1 cellular context compared by ENCODE assay signal in genomic region chr2:96760986-96761832, GRCh38.
A peak's percentile ranks its signal among the peaks of the same experiment; 100 is the strongest.
TF ChIP-seq lines count a peak whose summit lies in the region.

No MANE protein-coding gene starts in this region.

TF ChIP-seq in HepG2, 621 proteins besides CTCF, POLR2A, EP300 and RAD21 (continued from another document and continues in another):
- TF ChIP-seq ZNF75D (CRISPR knock-in tag; IDR thresholded peaks at IDR 0.05; ENCODE audit: borderline replicate concordance) (no peak), FOXA3 (CRISPR knock-in tag; IDR thresholded peaks at IDR 0.05) (no peak), SP140L (CRISPR knock-in tag; IDR thresholded peaks at IDR 0.05; ENCODE audit: borderline replicate concordance) (no peak), ZNF616 (CRISPR knock-in tag; IDR thresholded peaks at IDR 0.05; ENCODE audit: low read depth) (peak; percentile 82; the same call in 1 of the 2 replicates), RORA (CRISPR knock-in tag; IDR thresholded peaks at IDR 0.05) (no peak), ZFP36L1 (CRISPR knock-in tag; IDR thresholded peaks at IDR 0.05) (no peak), SALL2 (CRISPR knock-in tag; IDR thresholded peaks at IDR 0.05) (peak; percentile 79), POLR2G (IDR thresholded peaks at IDR 0.05; ENCODE audit: low read depth, low read length) (no peak), FOXK2 (IDR thresholded peaks at IDR 0.05) (no peak), ZNF276 (CRISPR knock-in tag; IDR thresholded peaks at IDR 0.05; ENCODE audit: low read depth) (no peak; the same call in 1 of the 2 replicates), KAT7 (CRISPR knock-in tag; IDR thresholded peaks at IDR 0.05; ENCODE audit: borderline replicate concordance) (no peak; the same call in 1 of the 2 replicates), ZNF777 (CRISPR knock-in tag; IDR thresholded peaks at IDR 0.05) (peak; percentile 92), ZNF101 (CRISPR knock-in tag; IDR thresholded peaks at IDR 0.05; ENCODE audit: borderline replicate concordance, low read depth) (no peak), ZNF563 (CRISPR knock-in tag; IDR thresholded peaks at IDR 0.05) (no peak), KDM2A (CRISPR knock-in tag; IDR thresholded peaks at IDR 0.05; ENCODE audit: borderline replicate concordance, low read depth) (0 out of 2 replicates have a peak, but pooled peaks have one; percentile 43), FOSL1 (CRISPR knock-in tag; IDR thresholded peaks at IDR 0.05; ENCODE audit: borderline replicate concordance) (no peak), ZFX (CRISPR knock-in tag; IDR thresholded peaks at IDR 0.05; ENCODE audit: low read depth) (peak; percentile 70), ZGPAT (CRISPR knock-in tag; IDR thresholded peaks at IDR 0.05) (no peak), ZNF446 (CRISPR knock-in tag; IDR thresholded peaks at IDR 0.05) (no peak), ZNF251 (CRISPR knock-in tag; IDR thresholded peaks at IDR 0.05) (no peak), BCLAF1 (IDR thresholded peaks at IDR 0.05) (no peak), ZNF839 (CRISPR knock-in tag; IDR thresholded peaks at IDR 0.05; ENCODE audit: borderline replicate concordance) (peak; percentile 79; the same call in 1 of the 2 replicates), NCOA2 (CRISPR knock-in tag; IDR thresholded peaks at IDR 0.05) (0 out of 2 replicates have a peak, but pooled peaks have one; percentile 22), NFRKB (IDR thresholded peaks at IDR 0.05) (no peak), ZNF224 (CRISPR knock-in tag; IDR thresholded peaks at IDR 0.05) (no peak), MYPOP (CRISPR knock-in tag; IDR thresholded peaks at IDR 0.05) (no peak), BRCA1 (CRISPR knock-in tag; IDR thresholded peaks at IDR 0.05) (0 out of 2 replicates have a peak, but pooled peaks have one; percentile 28), POGZ (CRISPR knock-in tag; IDR thresholded peaks at IDR 0.05) (0 out of 2 replicates have a peak, but pooled peaks have one; percentile 42), CHCHD3 (CRISPR knock-in tag; IDR thresholded peaks at IDR 0.05) (no peak; the same call in 1 of the 2 replicates), ZNF136 (CRISPR knock-in tag; IDR thresholded peaks at IDR 0.05; ENCODE audit: low read depth) (no peak), PAX8 (CRISPR knock-in tag; IDR thresholded peaks at IDR 0.05; ENCODE audit: borderline replicate concordance) (peak; percentile 57; the same call in 1 of the 2 replicates), ZBTB7B (CRISPR knock-in tag; IDR thresholded peaks at IDR 0.05) (0 out of 2 replicates have a peak, but pooled peaks have one; percentile 68), ZNF589 (CRISPR knock-in tag; conservative IDR thresholded peaks at IDR 0.05) (no peak; the same call in 1 of the 2 replicates), ETV5 (CRISPR knock-in tag; IDR thresholded peaks at IDR 0.05; ENCODE audit: borderline replicate concordance) (0 out of 2 replicates have a peak, but pooled peaks have one; percentile 45), ZKSCAN8 (CRISPR knock-in tag; IDR thresholded peaks at IDR 0.05; ENCODE audit: borderline replicate concordance) (no peak), THAP11 (CRISPR knock-in tag; IDR thresholded peaks at IDR 0.05) (peak; percentile 21; the same call in 1 of the 2 replicates), REL (CRISPR knock-in tag; conservative IDR thresholded peaks at IDR 0.05) (0 out of 2 replicates have a peak, but pooled peaks have one; percentile 58), ZNF234 (CRISPR knock-in tag; conservative IDR thresholded peaks at IDR 0.05) (no peak), ATF3 (CRISPR knock-in tag; IDR thresholded peaks at IDR 0.05) (no peak), ZNF260 (CRISPR knock-in tag; IDR thresholded peaks at IDR 0.05; ENCODE audit: borderline replicate concordance, low read depth) (no peak)
- TF ChIP-seq, protein P1, sequence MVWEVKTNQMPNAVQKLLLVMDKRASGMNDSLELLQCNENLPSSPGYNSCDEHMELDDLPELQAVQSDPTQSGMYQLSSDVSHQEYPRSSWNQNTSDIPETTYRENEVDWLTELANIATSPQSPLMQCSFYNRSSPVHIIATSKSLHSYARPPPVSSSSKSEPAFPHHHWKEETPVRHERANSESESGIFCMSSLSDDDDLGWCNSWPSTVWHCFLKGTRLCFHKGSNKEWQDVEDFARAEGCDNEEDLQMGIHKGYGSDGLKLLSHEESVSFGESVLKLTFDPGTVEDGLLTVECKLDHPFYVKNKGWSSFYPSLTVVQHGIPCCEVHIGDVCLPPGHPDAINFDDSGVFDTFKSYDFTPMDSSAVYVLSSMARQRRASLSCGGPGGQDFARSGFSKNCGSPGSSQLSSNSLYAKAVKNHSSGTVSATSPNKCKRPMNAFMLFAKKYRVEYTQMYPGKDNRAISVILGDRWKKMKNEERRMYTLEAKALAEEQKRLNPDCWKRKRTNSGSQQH (CRISPR knock-in tag; IDR thresholded peaks at IDR 0.05; ENCODE audit: low read depth), result no peak
- TF ChIP-seq, protein P2, sequence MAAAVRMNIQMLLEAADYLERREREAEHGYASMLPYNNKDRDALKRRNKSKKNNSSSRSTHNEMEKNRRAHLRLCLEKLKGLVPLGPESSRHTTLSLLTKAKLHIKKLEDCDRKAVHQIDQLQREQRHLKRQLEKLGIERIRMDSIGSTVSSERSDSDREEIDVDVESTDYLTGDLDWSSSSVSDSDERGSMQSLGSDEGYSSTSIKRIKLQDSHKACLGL (CRISPR knock-in tag; IDR thresholded peaks at IDR 0.05), result peak; percentile 76; the same call in 1 of the 2 replicates
- TF ChIP-seq, protein P3, sequence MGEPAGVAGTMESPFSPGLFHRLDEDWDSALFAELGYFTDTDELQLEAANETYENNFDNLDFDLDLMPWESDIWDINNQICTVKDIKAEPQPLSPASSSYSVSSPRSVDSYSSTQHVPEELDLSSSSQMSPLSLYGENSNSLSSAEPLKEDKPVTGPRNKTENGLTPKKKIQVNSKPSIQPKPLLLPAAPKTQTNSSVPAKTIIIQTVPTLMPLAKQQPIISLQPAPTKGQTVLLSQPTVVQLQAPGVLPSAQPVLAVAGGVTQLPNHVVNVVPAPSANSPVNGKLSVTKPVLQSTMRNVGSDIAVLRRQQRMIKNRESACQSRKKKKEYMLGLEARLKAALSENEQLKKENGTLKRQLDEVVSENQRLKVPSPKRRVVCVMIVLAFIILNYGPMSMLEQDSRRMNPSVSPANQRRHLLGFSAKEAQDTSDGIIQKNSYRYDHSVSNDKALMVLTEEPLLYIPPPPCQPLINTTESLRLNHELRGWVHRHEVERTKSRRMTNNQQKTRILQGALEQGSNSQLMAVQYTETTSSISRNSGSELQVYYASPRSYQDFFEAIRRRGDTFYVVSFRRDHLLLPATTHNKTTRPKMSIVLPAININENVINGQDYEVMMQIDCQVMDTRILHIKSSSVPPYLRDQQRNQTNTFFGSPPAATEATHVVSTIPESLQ (CRISPR knock-in tag; conservative IDR thresholded peaks at IDR 0.05), result no peak
- TF ChIP-seq, protein P4, sequence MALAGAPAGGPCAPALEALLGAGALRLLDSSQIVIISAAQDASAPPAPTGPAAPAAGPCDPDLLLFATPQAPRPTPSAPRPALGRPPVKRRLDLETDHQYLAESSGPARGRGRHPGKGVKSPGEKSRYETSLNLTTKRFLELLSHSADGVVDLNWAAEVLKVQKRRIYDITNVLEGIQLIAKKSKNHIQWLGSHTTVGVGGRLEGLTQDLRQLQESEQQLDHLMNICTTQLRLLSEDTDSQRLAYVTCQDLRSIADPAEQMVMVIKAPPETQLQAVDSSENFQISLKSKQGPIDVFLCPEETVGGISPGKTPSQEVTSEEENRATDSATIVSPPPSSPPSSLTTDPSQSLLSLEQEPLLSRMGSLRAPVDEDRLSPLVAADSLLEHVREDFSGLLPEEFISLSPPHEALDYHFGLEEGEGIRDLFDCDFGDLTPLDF (CRISPR knock-in tag; IDR thresholded peaks at IDR 0.05), result no peak
- TF ChIP-seq, protein P5, sequence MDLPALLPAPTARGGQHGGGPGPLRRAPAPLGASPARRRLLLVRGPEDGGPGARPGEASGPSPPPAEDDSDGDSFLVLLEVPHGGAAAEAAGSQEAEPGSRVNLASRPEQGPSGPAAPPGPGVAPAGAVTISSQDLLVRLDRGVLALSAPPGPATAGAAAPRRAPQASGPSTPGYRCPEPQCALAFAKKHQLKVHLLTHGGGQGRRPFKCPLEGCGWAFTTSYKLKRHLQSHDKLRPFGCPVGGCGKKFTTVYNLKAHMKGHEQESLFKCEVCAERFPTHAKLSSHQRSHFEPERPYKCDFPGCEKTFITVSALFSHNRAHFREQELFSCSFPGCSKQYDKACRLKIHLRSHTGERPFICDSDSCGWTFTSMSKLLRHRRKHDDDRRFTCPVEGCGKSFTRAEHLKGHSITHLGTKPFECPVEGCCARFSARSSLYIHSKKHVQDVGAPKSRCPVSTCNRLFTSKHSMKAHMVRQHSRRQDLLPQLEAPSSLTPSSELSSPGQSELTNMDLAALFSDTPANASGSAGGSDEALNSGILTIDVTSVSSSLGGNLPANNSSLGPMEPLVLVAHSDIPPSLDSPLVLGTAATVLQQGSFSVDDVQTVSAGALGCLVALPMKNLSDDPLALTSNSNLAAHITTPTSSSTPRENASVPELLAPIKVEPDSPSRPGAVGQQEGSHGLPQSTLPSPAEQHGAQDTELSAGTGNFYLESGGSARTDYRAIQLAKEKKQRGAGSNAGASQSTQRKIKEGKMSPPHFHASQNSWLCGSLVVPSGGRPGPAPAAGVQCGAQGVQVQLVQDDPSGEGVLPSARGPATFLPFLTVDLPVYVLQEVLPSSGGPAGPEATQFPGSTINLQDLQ (CRISPR knock-in tag; IDR thresholded peaks at IDR 0.05), result peak; percentile 53; the same call in 1 of the 2 replicates
- TF ChIP-seq, protein P6, sequence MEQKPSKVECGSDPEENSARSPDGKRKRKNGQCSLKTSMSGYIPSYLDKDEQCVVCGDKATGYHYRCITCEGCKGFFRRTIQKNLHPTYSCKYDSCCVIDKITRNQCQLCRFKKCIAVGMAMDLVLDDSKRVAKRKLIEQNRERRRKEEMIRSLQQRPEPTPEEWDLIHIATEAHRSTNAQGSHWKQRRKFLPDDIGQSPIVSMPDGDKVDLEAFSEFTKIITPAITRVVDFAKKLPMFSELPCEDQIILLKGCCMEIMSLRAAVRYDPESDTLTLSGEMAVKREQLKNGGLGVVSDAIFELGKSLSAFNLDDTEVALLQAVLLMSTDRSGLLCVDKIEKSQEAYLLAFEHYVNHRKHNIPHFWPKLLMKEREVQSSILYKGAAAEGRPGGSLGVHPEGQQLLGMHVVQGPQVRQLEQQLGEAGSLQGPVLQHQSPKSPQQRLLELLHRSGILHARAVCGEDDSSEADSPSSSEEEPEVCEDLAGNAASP (CRISPR knock-in tag; IDR thresholded peaks at IDR 0.05; ENCODE audit: borderline replicate concordance), result no peak
- TF ChIP-seq, protein P7, sequence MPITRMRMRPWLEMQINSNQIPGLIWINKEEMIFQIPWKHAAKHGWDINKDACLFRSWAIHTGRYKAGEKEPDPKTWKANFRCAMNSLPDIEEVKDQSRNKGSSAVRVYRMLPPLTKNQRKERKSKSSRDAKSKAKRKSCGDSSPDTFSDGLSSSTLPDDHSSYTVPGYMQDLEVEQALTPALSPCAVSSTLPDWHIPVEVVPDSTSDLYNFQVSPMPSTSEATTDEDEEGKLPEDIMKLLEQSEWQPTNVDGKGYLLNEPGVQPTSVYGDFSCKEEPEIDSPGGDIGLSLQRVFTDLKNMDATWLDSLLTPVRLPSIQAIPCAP (CRISPR knock-in tag; IDR thresholded peaks at IDR 0.05; ENCODE audit: low read depth), result no peak
